ENCODE assay signal across 1 cellular context in genomic region chr7:18821554-18821953, GRCh38.
TF ChIP-seq lines count a peak whose summit lies in the region.

No MANE protein-coding gene starts in this region.

TF ChIP-seq in SK-N-SH treated with all-trans-retinoic acid at 6 μM for 48 hours, 23 proteins besides CTCF, POLR2A, EP300 and RAD21 (continued from another document):
- TF ChIP-seq ESRRG (CRISPR knock-in tag; IDR thresholded peaks at IDR 0.05) (no peak), CREB5 (CRISPR knock-in tag; IDR thresholded peaks at IDR 0.05; ENCODE audit: low read depth) (no peak)
- TF ChIP-seq, protein P1, sequence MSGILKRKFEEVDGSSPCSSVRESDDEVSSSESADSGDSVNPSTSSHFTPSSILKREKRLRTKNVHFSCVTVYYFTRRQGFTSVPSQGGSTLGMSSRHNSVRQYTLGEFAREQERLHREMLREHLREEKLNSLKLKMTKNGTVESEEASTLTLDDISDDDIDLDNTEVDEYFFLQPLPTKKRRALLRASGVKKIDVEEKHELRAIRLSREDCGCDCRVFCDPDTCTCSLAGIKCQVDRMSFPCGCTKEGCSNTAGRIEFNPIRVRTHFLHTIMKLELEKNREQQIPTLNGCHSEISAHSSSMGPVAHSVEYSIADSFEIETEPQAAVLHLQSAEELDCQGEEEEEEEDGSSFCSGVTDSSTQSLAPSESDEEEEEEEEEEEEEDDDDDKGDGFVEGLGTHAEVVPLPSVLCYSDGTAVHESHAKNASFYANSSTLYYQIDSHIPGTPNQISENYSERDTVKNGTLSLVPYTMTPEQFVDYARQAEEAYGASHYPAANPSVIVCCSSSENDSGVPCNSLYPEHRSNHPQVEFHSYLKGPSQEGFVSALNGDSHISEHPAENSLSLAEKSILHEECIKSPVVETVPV (CRISPR knock-in tag; IDR thresholded peaks at IDR 0.05), result no peak
